21 cellular contexts compared by ENCODE assay signal in genomic region chr6:46201701-46202100, GRCh38. TPM values are rescaled to one million over a fixed set of nuclear protein-coding genes. Genes with fewer than 3 reads are reported as not detected.
"Had no signal": no experiment of that assay in that cellular context is flagged by ENCODE, and none has a peak within 500 bp of the region (broad histone marks: within the 10 kb centered on the region; RNA-seq: fewer than 3 reads in every experiment).

No MANE protein-coding gene starts in this region.

- DNase-seq: islet precursor cell; left ventricle myocardium inferior; mesendoderm; naive B cell; ovary; right lobe of liver; small intestine; spleen; stimulated activated CD4-positive, alpha-beta T cell treated with anti-CD3 and anti-CD28 coated beads, Interleukin-4, amount 100 ng/mL, for 24 hours; stimulated activated naive CD4-positive, alpha-beta T cell; tibial artery; trophoblast cell; upper lobe of right lung had no signal

- H3K4me3 ChIP-seq: left ventricle myocardium inferior, lung, ovary, right atrium auricular region, right lobe of liver, spleen, suprapubic skin, thoracic aorta, tibial artery, upper lobe of right lung had no signal

- H3K27ac ChIP-seq: left ventricle myocardium inferior, ovary, right atrium auricular region, right lobe of liver, spleen, suprapubic skin, thoracic aorta, tibial artery, upper lobe of right lung had no signal

- H3K9me3 ChIP-seq: left ventricle myocardium inferior, ovary, right atrium auricular region, right lobe of liver, suprapubic skin, thoracic aorta, tibial artery, upper lobe of right lung had no signal

- H3K4me1 ChIP-seq: left ventricle myocardium inferior, right atrium auricular region, right lobe of liver, spleen, suprapubic skin, tibial artery, upper lobe of right lung had no signal

- H3K27me3 ChIP-seq: ovary, right atrium auricular region, right lobe of liver, spleen, suprapubic skin, tibial artery, upper lobe of right lung had no signal

- ATAC-seq: natural killer cell treated with Interleukin-12 subunit alpha and Interleukin-12 subunit beta and Interleukin-15 and Interleukin-18, amount 100 ng/mL, for 72 hours; right lobe of liver; stimulated activated effector memory CD8-positive, alpha-beta T cell treated with anti-CD3 and anti-CD28 coated beads, Interleukin-12 subunit alpha, Interleukin-12 subunit beta, amount 100 ng/mL, for 72 hours; upper lobe of right lung had no signal

- FAIRE-seq: small intestine, urothelium cell line had no signal

- H3K36me3 ChIP-seq: left ventricle myocardium inferior, ovary, right atrium auricular region, right lobe of liver, spleen, suprapubic skin, thoracic aorta, tibial artery, upper lobe of right lung had no signal

RNA-seq across cellular contexts. Expression of gene ENPP5, which starts 30.9 kb away (rescaled TPM):
- total RNA-seq: pulmonary artery endothelial cell had no signal
